9 cellular contexts compared by ENCODE assay signal in genomic region chr7:25389489-25390106, GRCh38.
A peak's percentile ranks its signal among the peaks of the same experiment; 100 is the strongest.
DNase-seq lines count a peak whose midpoint lies in the region; ATAC-seq, FAIRE-seq and TF ChIP-seq lines count a peak whose summit lies in the region.
"Had no signal": no experiment of that assay in that cellular context is flagged by ENCODE, and none has a peak within 500 bp of the region (broad histone marks: within the 10 kb centered on the region; RNA-seq: fewer than 3 reads in every experiment).

No MANE protein-coding gene starts in this region.

- peak overlapping the region in 2 of 4 donors; percentile 3 to 31 for H3K27ac ChIP-seq in transverse colon

- H3K4me3 ChIP-seq in AG04449 (ENCODE audit: low read depth, low read length) (no peak overlapping the region), astrocyte of the spinal cord (ENCODE audit: low read depth, low read length) (no peak overlapping the region), transverse colon (no peak overlapping the region)

- H3K27me3 ChIP-seq in transverse colon = no peaks in the 10 kb centered on the region

- in situ Hi-C loops in astrocyte of the spinal cord (cut with HindIII; ENCODE audit: low sequenced_read_pairs) (no loop called here), transverse colon (cut with MboI; ENCODE audit: low pct_ligation_motif_present in 1 of 4, low pct_unique_long_range_greater_than_20kb in 1 of 4, low sequenced_read_pairs in 3 of 4) (loop anchor here (5.0 to 10.0 kb wide), 9 partner anchors 127 to 463 kb away; no protein-coding TSS in a partner anchor)

- no peak for TF ChIP-seq POLR2A in transverse colon (IDR thresholded peaks at IDR 0.05)

- TF ChIP-seq CTCF in AG04449 (IDR thresholded peaks at IDR 0.05; ENCODE audit: insufficient read depth, low read length, missing control alignments) (peak; percentile 30), GM10248 (IDR thresholded peaks at IDR 0.05; ENCODE audit: control extremely low read depth, extremely low read depth, low read depth, missing control alignments) (no peak), astrocyte of the spinal cord (IDR thresholded peaks at IDR 0.05; ENCODE audit: low read depth, low read length) (peak; percentile 54), transverse colon (IDR thresholded peaks at IDR 0.05) (peak; percentile 50 to 74 (median 54))

- TF ChIP-seq EP300 in transverse colon (IDR thresholded peaks at IDR 0.05; ENCODE audit: low read depth) = no peak

- DNase-seq in AG04449 (ENCODE audit: low read depth, low spot score) = no peak
- peak; percentile 21 for DNase-seq in GM10248 (ENCODE audit: extremely low spot score)
- peak; percentile 28 for DNase-seq in NCI-H2029 treated with DMSO at 0.1 percent for 48 hours (lab: John Stamatoyannopoulos, UW)
- peak; percentile 50 for DNase-seq in astrocyte of the spinal cord (ENCODE audit: low read depth, low spot score)
- DNase-seq in transverse colon = peak; percentile 13

- H3K36me3 ChIP-seq in transverse colon = no peaks in the 10 kb centered on the region

- no peak for ATAC-seq in HG03469 (IDR thresholded peaks at IDR 0.05; ENCODE audit: unreplicated experiment)
- no peak for ATAC-seq in HG02970 (IDR thresholded peaks at IDR 0.05; ENCODE audit: low FRiP score, unreplicated experiment)

- CTCF ChIA-PET in AG04449 (lab: Yijun Ruan, JAX) (interaction anchor here (0.6 to 8.2 kb wide), 14 partner anchors 12 to 473 kb away, joined by 3 to 199 read pairs (median 4); no protein-coding TSS in a partner anchor), GM10248 (lab: Yijun Ruan, JAX) (interaction anchor here (0.9 to 6.8 kb wide), 3 partner anchors 130 to 175 kb away, joined by 3 to 72 read pairs (median 12); no protein-coding TSS in a partner anchor)

- FAIRE-seq in islet of Langerhans (lab: Jason Lieb, UNC) = peak; percentile 99
- FAIRE-seq: colon had no signal

- peaks cover 0 to 41% (median 24%) of the 10 kb centered on the region in 4 donors for H3K4me1 ChIP-seq in transverse colon

- WGBS in transverse colon (ENCODE audit: low coverage in 1 of 2), 2 donors = 8 to 12% methylated on average over 8 of the region's 8 CpGs

- no peaks in the 10 kb centered on the region for H3K9me3 ChIP-seq in transverse colon

- intact Hi-C loops in transverse colon (cut with DNase I; ENCODE audit: low total_unique reads) = loop anchor here (2.0 to 5.0 kb wide), 4 partner anchors 131 to 463 kb away; no protein-coding TSS in a partner anchor

- POLR2A ChIA-PET in AG04449 (lab: Yijun Ruan, JAX) (no interaction called here), GM10248 (lab: Yijun Ruan, JAX) (no interaction called here)
